Comparison of ENCODE assay signal across 10 cellular contexts in the genomic region with DNA sequence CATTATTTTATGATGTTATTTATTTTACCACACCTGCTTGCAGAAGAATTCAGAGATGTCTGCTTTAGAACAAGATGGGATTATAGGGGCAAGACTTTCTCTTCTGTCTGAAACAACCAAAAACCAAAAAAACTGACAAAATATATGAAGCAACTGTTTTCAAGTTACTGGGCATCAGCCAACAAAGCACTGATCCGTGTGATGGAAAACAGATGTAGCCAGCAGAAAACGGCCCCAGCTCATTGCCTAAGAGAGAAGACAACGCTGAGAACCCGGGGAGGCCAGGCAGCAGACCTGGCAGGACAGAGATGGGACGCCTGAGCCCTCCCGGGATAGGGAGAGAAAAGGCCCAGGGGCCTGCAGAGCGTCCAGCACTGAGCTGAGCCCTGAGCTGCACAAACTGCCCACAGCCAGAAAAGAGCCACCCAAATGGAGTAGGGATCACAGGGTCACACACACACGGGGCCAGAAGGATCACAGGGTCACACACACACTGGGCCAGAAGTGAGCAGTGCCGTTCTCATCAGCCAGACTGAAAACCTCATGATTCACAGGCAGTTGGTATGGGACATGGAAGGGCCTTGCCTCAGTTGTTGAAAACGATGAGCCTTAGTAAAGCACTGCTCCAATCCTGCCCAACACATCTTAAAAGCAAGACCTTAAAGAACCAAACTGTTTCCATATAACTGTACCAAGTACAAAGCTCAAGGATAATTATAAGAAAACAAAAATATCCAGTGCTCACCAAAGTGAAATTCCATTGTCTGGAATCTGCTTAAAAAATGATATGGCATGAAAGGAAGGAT. TPM values are rescaled to one million over a fixed set of nuclear protein-coding genes. Genes with fewer than 3 reads are reported as not detected.
A peak's percentile ranks its signal among the peaks of the same experiment; 100 is the strongest.
DNase-seq lines count a peak whose midpoint lies in the region; FAIRE-seq and TF ChIP-seq lines count a peak whose summit lies in the region.
"Had no signal": no experiment of that assay in that cellular context is flagged by ENCODE, and none has a peak within 500 bp of the region (broad histone marks: within the 10 kb centered on the region; RNA-seq: fewer than 3 reads in every experiment).

No MANE protein-coding gene starts in this region.

- POLR2A ChIA-PET in GM10248 (lab: Yijun Ruan, JAX): no interaction called here

- H3K4me3 ChIP-seq in testis: no peak overlapping the region

- H3K27me3 ChIP-seq in testis: no peaks in the 10 kb centered on the region
- H3K27me3 ChIP-seq: neutrophil had no signal

- H3K27me3 Mint-ChIP-seq in brain: peaks cover 2% of the 10 kb centered on the region

- peak overlapping the region in 1 of 2 donors; percentile 32 for H3K27ac ChIP-seq in testis
- H3K27ac ChIP-seq: neutrophil had no signal

- TF ChIP-seq CTCF in brain (conservative IDR thresholded peaks at IDR 0.05): no peak
- no peak for TF ChIP-seq CTCF in testis (IDR thresholded peaks at IDR 0.05)
- TF ChIP-seq CTCF in GM10248 (IDR thresholded peaks at IDR 0.05; ENCODE audit: control extremely low read depth, extremely low read depth, low read depth, missing control alignments): no peak

- intact Hi-C loops in testis (cut with DNase I; ENCODE audit: low total_unique reads): no loop called here

- H3K9me3 ChIP-seq in testis: no peaks in the 10 kb centered on the region
- H3K9me3 ChIP-seq: neutrophil had no signal

- TF ChIP-seq POLR2A in testis (IDR thresholded peaks at IDR 0.05): no peak

- CTCF ChIA-PET in GM10248 (lab: Yijun Ruan, JAX): no interaction called here

- H3K4me1 ChIP-seq in testis: peaks cover 11% of the 10 kb centered on the region

- DNase-seq in HTR-8/SVneo (ENCODE audit: insufficient read length, low spot score) (no peak), kidney tubule cell (ENCODE audit: low spot score) (peak; percentile 67), testis (peak; percentile 18), NCI-H526 (lab: John Stamatoyannopoulos, UW) (no peak), GM10248 (ENCODE audit: extremely low spot score) (no peak), CD1c-positive myeloid dendritic cell (ENCODE audit: extremely low spot score) (no peak)
- DNase-seq in activated CD4-positive, alpha-beta T cell treated with anti-CD3 and anti-CD28 coated beads, Interleukin-2, amount 50 U/mL, for 4 hours: no peak
- DNase-seq: NCI-H146 had no signal

- H3K9me3 Mint-ChIP-seq in brain: peaks cover 26 to 48% (median 39%) of the 10 kb centered on the region in 5 experiments

- 41 to 44% methylated on average over 10 of the region's 10 CpGs for WGBS in testis, 2 donors

- H3K36me3 ChIP-seq in testis (ENCODE audit: low read depth, missing control alignments): no peaks in the 10 kb centered on the region
- H3K36me3 ChIP-seq: neutrophil had no signal

- H3K4me1 Mint-ChIP-seq in brain: peaks cover 59% of the 10 kb centered on the region

- H3K36me3 Mint-ChIP-seq in brain: peaks cover 66% of the 10 kb centered on the region

- peak overlapping the region in 4 of 5 experiments; percentile 57 to 77 (median 64) for H3K4me3 Mint-ChIP-seq in brain

- peak; percentile 57 for FAIRE-seq in HTR-8/SVneo (lab: Jason Lieb, UNC)

- H3K27ac Mint-ChIP-seq in brain: peak overlapping the region; percentile 20 to 96 (median 88)

RNA-seq across cellular contexts. Expression of gene PXDN, which starts 12.1 kb away (rescaled TPM):
- polyA plus RNA-seq in brain (ENCODE audit: insufficient read depth, low read depth, low replicate concordance): 6.9 TPM
- total RNA-seq in testis: 10 to 100 TPM; 33.8 to 41.8 TPM
- polyA plus RNA-seq in testis (ENCODE audit: insufficient read depth, low read depth, low replicate concordance): 26.7 TPM

Comparison
In these comparisons a context has a peak if more than half of its experiments do, and no peak if none do; other contexts are left out.
1. DNase-seq: peak in kidney tubule cell (single experiment) and testis (single experiment); none in HTR-8/SVneo (single experiment), NCI-H526 (0 of 2), GM10248 (single experiment), CD1c-positive myeloid dendritic cell (single experiment) and activated CD4-positive, alpha-beta T cell treated with anti-CD3 and anti-CD28 coated beads, Interleukin-2, amount 50 U/mL, for 4 hours (0 of 2).